Comparison of ENCODE assay signal across 18 cellular contexts in genomic region chr1:201751872-201752271, GRCh38.
DNase-seq lines count a peak whose midpoint lies in the region; ATAC-seq and TF ChIP-seq lines count a peak whose summit lies in the region.
"Had no signal": no experiment of that assay in that cellular context is flagged by ENCODE, and none has a peak within 500 bp of the region (broad histone marks: within the 10 kb centered on the region; RNA-seq: fewer than 3 reads in every experiment).

No MANE protein-coding gene starts in this region.

- H3K4me3 Mint-ChIP-seq in endodermal cell: no peak overlapping the region
- peak overlapping the region; percentile 68 for H3K4me3 Mint-ChIP-seq in neural progenitor cell
- H3K4me3 Mint-ChIP-seq in natural killer cell: no peak overlapping the region
- H3K4me3 Mint-ChIP-seq: activated naive CD8-positive, alpha-beta T cell treated with anti-CD3 and anti-CD28 coated beads, Interleukin-2, amount 50 U/mL, for 24 hours; B cell had no signal

- no peak overlapping the region for H2AFZ ChIP-seq in neural progenitor cell (replicated peaks)

- H3K9me3 ChIP-seq in endodermal cell (ENCODE audit: control insufficient read depth, low read length) (no peaks in the 10 kb centered on the region), neural progenitor cell (ENCODE audit: low read depth) (no peaks in the 10 kb centered on the region)

- H3K27me3 Mint-ChIP-seq in endodermal cell (ENCODE audit: insufficient read depth) (no peaks in the 10 kb centered on the region), neural progenitor cell (ENCODE audit: insufficient read depth, low read depth) (no peaks in the 10 kb centered on the region), natural killer cell (ENCODE audit: low read depth in 2 of 2) (peaks cover 17 to 36% of the 10 kb centered on the region in 2 donors)

- peaks cover 76% of the 10 kb centered on the region for H3F3A ChIP-seq in neural progenitor cell (ENCODE audit: low read depth)

- no peaks in the 10 kb centered on the region for H3K9me3 Mint-ChIP-seq in endodermal cell
- H3K9me3 Mint-ChIP-seq in neural progenitor cell: no peaks in the 10 kb centered on the region
- H3K9me3 Mint-ChIP-seq in natural killer cell: no peaks in the 10 kb centered on the region
- H3K9me3 Mint-ChIP-seq: activated naive CD8-positive, alpha-beta T cell treated with anti-CD3 and anti-CD28 coated beads, Interleukin-2, amount 50 U/mL, for 24 hours had no signal

- TF ChIP-seq CTCF in endodermal cell (conservative IDR thresholded peaks at IDR 0.05) (no peak), neural progenitor cell (IDR thresholded peaks at IDR 0.05) (no peak), natural killer cell (IDR thresholded peaks at IDR 0.05) (no peak)

- peaks cover 92% of the 10 kb centered on the region for H3K79me2 ChIP-seq in neural progenitor cell (ENCODE audit: low read depth)

- no peaks in the 10 kb centered on the region for H4K20me1 ChIP-seq in neural progenitor cell (ENCODE audit: low read depth)

- peak overlapping the region; percentile 61 for H3K27ac ChIP-seq in endodermal cell (ENCODE audit: low read depth, low read length)
- peak overlapping the region; percentile 96 for H3K27ac ChIP-seq in neural progenitor cell
- H3K27ac ChIP-seq: VCaP had no signal

- peak; percentile 46 for DNase-seq in ELR (ENCODE audit: low read depth)
- peak; percentile 36 for DNase-seq in RPMI8226
- no peak for DNase-seq in endodermal cell
- DNase-seq in neural progenitor cell (ENCODE audit: low spot score): peak; percentile 93
- no peak for DNase-seq in natural killer cell
- no peak for DNase-seq in NOMO-1 treated with DMSO at 0.1 percent for 48 hours (lab: John Stamatoyannopoulos, UW; ENCODE audit: unreplicated experiment)
- DNase-seq: activated naive CD8-positive, alpha-beta T cell treated with anti-CD3 and anti-CD28 coated beads, Interleukin-2, amount 50 U/mL, for 24 hours; DMS79; effector CD8-positive, alpha-beta T cell; GOT3; NCI-H1105; SHP77 treated with DMSO at 0.1 percent for 48 hours; stimulated activated CD4-positive, alpha-beta T cell treated with anti-CD3 and anti-CD28 coated beads, Interleukin-2, amount 100 ng/mL, for 48 hours; stimulated activated naive CD4-positive, alpha-beta T cell had no signal

- no peak for ATAC-seq in natural killer cell
- ATAC-seq in HG03159 (IDR thresholded peaks at IDR 0.05; ENCODE audit: unreplicated experiment): no peak
- no peak for ATAC-seq in GM21786 (IDR thresholded peaks at IDR 0.05; ENCODE audit: unreplicated experiment)
- ATAC-seq: activated naive CD8-positive, alpha-beta T cell treated with anti-CD3 and anti-CD28 coated beads, Interleukin-2, amount 50 U/mL, for 24 hours had no signal

- H3K27ac Mint-ChIP-seq in endodermal cell (no peak overlapping the region), neural progenitor cell (peak overlapping the region; percentile 97), natural killer cell (no peak overlapping the region)
- H3K27ac Mint-ChIP-seq: activated naive CD8-positive, alpha-beta T cell treated with anti-CD3 and anti-CD28 coated beads, Interleukin-2, amount 50 U/mL, for 24 hours; B cell had no signal

- H3K9ac ChIP-seq in endodermal cell (ENCODE audit: extremely low read depth, low read length, poor library complexity, severe bottlenecking): no peak overlapping the region
- H3K9ac ChIP-seq in neural progenitor cell: no peak overlapping the region

- H3K4me3 ChIP-seq in endodermal cell (ENCODE audit: low read length) (no peak overlapping the region), neural progenitor cell (peak overlapping the region; percentile 37)

- H3K4me1 Mint-ChIP-seq in endodermal cell (peaks cover 37% of the 10 kb centered on the region), neural progenitor cell (peaks cover 92% of the 10 kb centered on the region), natural killer cell (no peaks in the 10 kb centered on the region)

- no peaks in the 10 kb centered on the region for H3K27me3 ChIP-seq in endodermal cell (ENCODE audit: control insufficient read depth, insufficient read depth, low read length, poor library complexity, severe bottlenecking)
- no peaks in the 10 kb centered on the region for H3K27me3 ChIP-seq in neural progenitor cell

- peaks cover 17% of the 10 kb centered on the region for H3K4me1 ChIP-seq in endodermal cell (ENCODE audit: control insufficient read depth, insufficient read depth, low read length)
- peaks cover 94% of the 10 kb centered on the region for H3K4me1 ChIP-seq in neural progenitor cell

- 20 to 47% methylated on average over 1 to 3 of the region's 4 CpGs for WGBS in endodermal cell (ENCODE audit: insufficient coverage in 1 of 2, insufficient read length in 1 of 2), 2 experiments

- H3K36me3 Mint-ChIP-seq in endodermal cell (ENCODE audit: low read depth) (peaks cover 2% of the 10 kb centered on the region), neural progenitor cell (peaks cover 9% of the 10 kb centered on the region), natural killer cell (no peaks in the 10 kb centered on the region)

- no peaks in the 10 kb centered on the region for H3K36me3 ChIP-seq in endodermal cell (ENCODE audit: control insufficient read depth, insufficient read depth, low read length)
- peaks cover 4% of the 10 kb centered on the region for H3K36me3 ChIP-seq in neural progenitor cell

- intact Hi-C loops in natural killer cell (cut with micrococcal nuclease): no loop called here

- peak overlapping the region; percentile 76 for H3K4me2 ChIP-seq in neural progenitor cell

Comparison
In these comparisons a context has a peak if more than half of its experiments do, and no peak if none do; other contexts are left out.
1. DNase-seq: peak in ELR (single experiment), RPMI8226 (single experiment) and neural progenitor cell (single experiment); none in endodermal cell (single experiment), natural killer cell (single experiment) and NOMO-1 treated with DMSO at 0.1 percent for 48 hours (single experiment).